In the genomic region with DNA sequence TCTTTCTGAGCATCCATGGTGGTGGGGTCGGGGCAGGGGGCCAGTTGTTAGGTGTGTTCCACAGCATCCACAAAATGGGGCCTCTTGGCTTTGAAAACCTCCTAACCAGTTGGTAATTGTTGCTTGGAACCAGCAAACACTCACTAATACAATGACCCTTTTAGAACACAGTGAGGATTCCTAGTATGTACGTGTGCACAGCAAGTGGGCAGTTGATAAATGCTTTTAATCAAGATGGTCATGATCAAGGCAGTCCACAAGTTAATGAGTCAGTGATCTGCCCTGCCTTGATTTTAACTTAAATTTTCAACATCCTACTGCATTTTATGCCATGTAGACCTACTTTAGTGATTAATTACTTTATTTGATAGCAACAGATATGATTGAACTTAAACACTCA, we compare ENCODE assay signal across 6 cellular contexts.
"Had no signal": no experiment of that assay in that cellular context is flagged by ENCODE, and none has a peak within 500 bp of the region (broad histone marks: within the 10 kb centered on the region; RNA-seq: fewer than 3 reads in every experiment).

No MANE protein-coding gene starts in this region.

- H3K4me1 Mint-ChIP-seq: IgD-negative memory B cell had no signal

- H3K4me3 Mint-ChIP-seq: IgD-negative memory B cell had no signal

- H3K4me3 ChIP-seq: K562 had no signal

- H3K27me3 Mint-ChIP-seq: IgD-negative memory B cell had no signal

- H3K36me3 Mint-ChIP-seq: IgD-negative memory B cell had no signal

- FAIRE-seq: HepG2, HTR-8/SVneo, K562 had no signal

- DNase-seq: IMR-90 had no signal

- H3K27ac Mint-ChIP-seq: IgD-negative memory B cell had no signal

- H3K27ac ChIP-seq: HL-60 had no signal
